34 cellular contexts compared by ENCODE assay signal in the genomic region with DNA sequence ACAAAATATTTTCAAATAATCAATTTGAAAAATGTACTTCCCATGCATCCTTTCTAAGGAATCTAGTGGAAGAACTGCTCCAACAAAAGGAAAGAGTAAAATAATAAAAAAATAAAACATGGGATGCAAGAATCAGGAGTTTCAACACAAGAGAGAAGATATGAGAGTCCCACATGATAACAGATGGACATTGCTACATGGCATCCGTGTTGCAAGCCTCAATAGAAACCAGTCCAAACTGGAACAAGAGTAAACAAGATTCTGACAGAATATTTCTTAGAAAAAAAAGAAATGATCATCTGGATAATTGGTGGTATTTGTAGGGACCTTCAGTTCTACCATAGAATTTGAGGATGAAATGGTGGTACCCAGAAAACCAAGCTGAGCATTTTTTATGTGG.
"Had no signal": no experiment of that assay in that cellular context is flagged by ENCODE, and none has a peak within 500 bp of the region (broad histone marks: within the 10 kb centered on the region; RNA-seq: fewer than 3 reads in every experiment).

No MANE protein-coding gene starts in this region.

- FAIRE-seq: astrocyte, bronchial epithelial cell had no signal

- H3K4me1 ChIP-seq: adrenal gland, ascending aorta, body of pancreas, breast epithelium had no signal

- ATAC-seq: activated naive CD4-positive, alpha-beta T cell treated with anti-CD3 and anti-CD28 coated beads, Interleukin-2, amount 50 U/mL, for 72 hours; activated naive CD8-positive, alpha-beta T cell treated with anti-CD3 and anti-CD28 coated beads, Interleukin-2, amount 50 U/mL, for 24 hours; activated T-cell treated with anti-CD3 and anti-CD28 coated beads, Interleukin-2, amount 50 U/mL, for 4 hours; activated T-cell treated with anti-CD3 and anti-CD28 coated beads, Interleukin-2, amount 50 U/mL, for 72 hours; activated T-helper 17 cell treated with anti-CD3 and anti-CD28 coated beads, Interleukin-2, amount 50 U/mL, for 72 hours; body of pancreas had no signal

- H3K36me3 ChIP-seq: adrenal gland, ascending aorta, brain microvascular endothelial cell, breast epithelium, cardiac muscle cell had no signal

- H3K4me3 ChIP-seq: adrenal gland, ascending aorta, body of pancreas, breast epithelium, cardiac muscle cell had no signal

- H3K9me3 ChIP-seq: adrenal gland, ascending aorta, body of pancreas, breast epithelium had no signal

- DNase-seq: activated effector memory CD4-positive, alpha-beta T cell treated with anti-CD3 and anti-CD28 coated beads, Interleukin-2, amount 50 U/mL, for 16 hours; activated effector memory CD4-positive, alpha-beta T cell treated with Interleukin-2 at 50 U/mL for 16 hours; activated gamma-delta T cell; activated gamma-delta T cell treated with Interleukin-2 at 50 U/mL for 16 hours; activated naive CD4-positive, alpha-beta T cell; activated naive CD4-positive, alpha-beta T cell treated with anti-CD3 and anti-CD28 coated beads for 36 hours; activated naive CD4-positive, alpha-beta T cell treated with anti-CD3 and anti-CD28 coated beads, Interleukin-2, amount 10 ng/mL, durations not matched to agents 7 days and 5 days; activated naive CD4-positive, alpha-beta T cell treated with anti-CD3 and anti-CD28 coated beads, Interleukin-2, amount 50 U/mL, for 16 hours; activated naive CD4-positive, alpha-beta T cell treated with Interleukin-2 at 50 U/mL for 16 hours; activated naive CD8-positive, alpha-beta T cell treated with anti-CD3 and anti-CD28 coated beads for 36 hours; activated naive CD8-positive, alpha-beta T cell treated with anti-CD3 and anti-CD28 coated beads, Interleukin-2, amount 10 ng/mL, durations not matched to agents 7 days and 5 days; activated naive CD8-positive, alpha-beta T cell treated with anti-CD3 and anti-CD28 coated beads, Interleukin-2, amount 50 U/mL, for 24 hours; activated T-cell treated with anti-CD3 and anti-CD28 coated beads, Interleukin-2, amount 50 U/mL, for 1 hour; activated T-cell treated with anti-CD3 and anti-CD28 coated beads, Interleukin-2, amount 50 U/mL, for 24 hours; activated T-cell treated with anti-CD3 and anti-CD28 coated beads, Interleukin-2, amount 50 U/mL, for 4 hours; activated T-cell treated with anti-CD3 and anti-CD28 coated beads, Interleukin-2, amount 50 U/mL, for 48 hours; activated T-cell treated with anti-CD3 and anti-CD28 coated beads, Interleukin-2, amount 50 U/mL, for 72 hours; adrenal gland; amniotic stem cell; amygdala; anterior cingulate cortex; aorta; body of pancreas; brain microvascular endothelial cell; caudate nucleus; central memory CD4-positive, alpha-beta T cell; cerebellar nuclear complex had no signal

- H3K27ac ChIP-seq: adrenal gland, ascending aorta, body of pancreas, brain microvascular endothelial cell, breast epithelium, cardiac muscle cell had no signal

- H3K27me3 ChIP-seq: adrenal gland, ascending aorta, body of pancreas, brain microvascular endothelial cell, breast epithelium had no signal
